In genomic region chr16:30928390-30928789, GRCh38 we compare ENCODE assay signal across 14 cellular contexts. TPM values are rescaled to one million over a fixed set of nuclear protein-coding genes. Genes with fewer than 3 reads are reported as not detected.
DNase-seq lines count a peak whose midpoint lies in the region; ATAC-seq, FAIRE-seq and TF ChIP-seq lines count a peak whose summit lies in the region.
"Had no signal": no experiment of that assay in that cellular context is flagged by ENCODE, and none has a peak within 500 bp of the region (broad histone marks: within the 10 kb centered on the region; RNA-seq: fewer than 3 reads in every experiment).

No MANE protein-coding gene starts in this region.

- H2AFZ ChIP-seq in DND-41 (ENCODE audit: low read depth, low read length) (no peak overlapping the region), HCT116 (ENCODE audit: low read depth, low read length, poor library complexity, severe bottlenecking) (no peak overlapping the region)

- RAD21 ChIA-PET in HCT116 (lab: Charles Lee; ENCODE audit: low non-redundant PET in 1 of 2, low total read pairs in 2 of 2, uncharacterized antibody in 2 of 2, unreplicated experiment in 2 of 2) = no interaction called here

- H3K4me1 Mint-ChIP-seq in stimulated activated effector memory CD8-positive, alpha-beta T cell treated with anti-CD3 and anti-CD28 coated beads, Interleukin-12 subunit alpha, Interleukin-12 subunit beta, amount 100 ng/mL, for 72 hours = peaks cover 32% of the 10 kb centered on the region

- ATAC-seq in DND-41 (ENCODE audit: insufficient read depth, low read depth) = no peak
- no peak for ATAC-seq in HCT116
- peak; percentile 1 for ATAC-seq in esophagus mucosa
- ATAC-seq in stimulated activated effector memory CD8-positive, alpha-beta T cell treated with anti-CD3 and anti-CD28 coated beads, Interleukin-12 subunit alpha, Interleukin-12 subunit beta, amount 100 ng/mL, for 72 hours = no peak
- ATAC-seq in GM19328 (IDR thresholded peaks at IDR 0.05; ENCODE audit: unreplicated experiment) = no peak

- H3K79me2 ChIP-seq in DND-41 (ENCODE audit: insufficient read depth, low read length) = peaks cover 31% of the 10 kb centered on the region
- peaks cover 10% of the 10 kb centered on the region; the same call in 1 of the 2 replicates for H3K79me2 ChIP-seq in HCT116 (ENCODE audit: insufficient read depth, low read length)

- intact Hi-C loops in HCT116 (cut with micrococcal nuclease) = no loop called here

- 84 to 90% (median 89%) methylated on average over 8 to 11 of the region's 11 CpGs for WGBS in small intestine, 3 donors

- peaks cover 18% of the 10 kb centered on the region for H4K20me1 ChIP-seq in DND-41 (ENCODE audit: insufficient read depth, low read length)
- no peaks in the 10 kb centered on the region for H4K20me1 ChIP-seq in HCT116 (ENCODE audit: insufficient read depth)

- H3K27me3 ChIP-seq in DND-41 (ENCODE audit: insufficient read depth, low read length, poor library complexity) (no peaks in the 10 kb centered on the region), HCT116 (ENCODE audit: insufficient read depth, low read length) (no peaks in the 10 kb centered on the region), small intestine (ENCODE audit: control insufficient read depth in 2 of 2, insufficient read depth in 2 of 2, low read length in 2 of 2) (no peaks in the 10 kb centered on the region)
- H3K27me3 ChIP-seq: BE2C had no signal

- H3K4me1 ChIP-seq in DND-41 (ENCODE audit: insufficient read depth, low read length) = peaks cover 35% of the 10 kb centered on the region
- peaks cover 7 to 15% of the 10 kb centered on the region in 2 experiments; a peak in 3 of 4 replicates for H3K4me1 ChIP-seq in HCT116 (ENCODE audit: control insufficient read depth in 1 of 2, insufficient read depth in 2 of 2, low read length in 2 of 2)
- peaks cover 0 to 6% of the 10 kb centered on the region in 2 donors for H3K4me1 ChIP-seq in small intestine (ENCODE audit: control insufficient read depth in 2 of 2, insufficient read depth in 1 of 2, low read depth in 1 of 2, low read length in 1 of 2)

- no peak overlapping the region for H3K4me3 Mint-ChIP-seq in stimulated activated effector memory CD8-positive, alpha-beta T cell treated with anti-CD3 and anti-CD28 coated beads, Interleukin-12 subunit alpha, Interleukin-12 subunit beta, amount 100 ng/mL, for 72 hours

- no peak overlapping the region for H3K4me3 ChIP-seq in DND-41 (ENCODE audit: low read depth in 1 of 2, low read length in 2 of 2)
- H3K4me3 ChIP-seq in HCT116 (replicated peaks in 1 of 2; ENCODE audit: low read depth in 1 of 2, low read length in 2 of 2) = no peak overlapping the region
- H3K4me3 ChIP-seq in small intestine (ENCODE audit: low read depth in 1 of 2, low read length in 2 of 2) = no peak overlapping the region
- H3K4me3 ChIP-seq: GM12878 had no signal

- H3K27ac ChIP-seq in DND-41 (ENCODE audit: low read length) (no peak overlapping the region), HCT116 (ENCODE audit: low read depth, low read length) (peak overlapping the region; percentile 30; the same call in 1 of the 2 replicates), small intestine (ENCODE audit: low read depth in 1 of 2, low read length in 1 of 2) (no peak overlapping the region)
- H3K27ac ChIP-seq: HL-60 had no signal

- BruUV-seq in HCT116 (replicated peaks; lab: Mats Ljungman, UMichigan) = no TSS peak

- FAIRE-seq in small intestine (lab: Jason Lieb, UNC) = no peak

- H3K36me3 ChIP-seq in DND-41 (ENCODE audit: insufficient read depth, low read length) (peaks cover 72% of the 10 kb centered on the region), HCT116 (ENCODE audit: control insufficient read depth in 1 of 2, insufficient read depth in 2 of 2, low read length in 2 of 2) (peaks cover 9 to 26% of the 10 kb centered on the region in 2 experiments), small intestine (ENCODE audit: control insufficient read depth in 2 of 2, insufficient read depth in 2 of 2, low read length in 2 of 2) (peaks cover 2 to 7% of the 10 kb centered on the region in 2 donors)

- no peak for TF ChIP-seq POLR2A in HCT116 (IDR thresholded peaks at IDR 0.05; ENCODE audit: borderline replicate concordance, extremely low read depth, insufficient read depth, insufficient read length)

- no peak for DNase-seq in DND-41
- DNase-seq in HCT116 (ENCODE audit: low read depth, low spot score) = no peak
- no peak for DNase-seq in stimulated activated effector memory CD8-positive, alpha-beta T cell treated with anti-CD3 and anti-CD28 coated beads, Interleukin-12 subunit alpha, Interleukin-12 subunit beta, amount 100 ng/mL, for 72 hours (ENCODE audit: low spot score in 2 of 2)
- DNase-seq in activated naive CD4-positive, alpha-beta T cell (lab: John Stamatoyannopoulos, UW) = no peak
- no peak for DNase-seq in small intestine
- DNase-seq: KG1 had no signal

- H3K27ac Mint-ChIP-seq in stimulated activated effector memory CD8-positive, alpha-beta T cell treated with anti-CD3 and anti-CD28 coated beads, Interleukin-12 subunit alpha, Interleukin-12 subunit beta, amount 100 ng/mL, for 72 hours = peak overlapping the region; percentile 50

- peaks cover 43% of the 10 kb centered on the region for H3K36me3 Mint-ChIP-seq in stimulated activated effector memory CD8-positive, alpha-beta T cell treated with anti-CD3 and anti-CD28 coated beads, Interleukin-12 subunit alpha, Interleukin-12 subunit beta, amount 100 ng/mL, for 72 hours

- H3K9me2 ChIP-seq in HCT116 (ENCODE audit: insufficient read depth) = no peaks in the 10 kb centered on the region

- no peaks in the 10 kb centered on the region for H3K9me3 ChIP-seq in DND-41 (ENCODE audit: insufficient read depth, low read length, severe bottlenecking)
- H3K9me3 ChIP-seq in HCT116 (ENCODE audit: control insufficient read depth in 1 of 2, insufficient read depth in 1 of 2, low read depth in 1 of 2, low read length in 2 of 2) = no peaks in the 10 kb centered on the region
- no peaks in the 10 kb centered on the region for H3K9me3 ChIP-seq in small intestine (ENCODE audit: control insufficient read depth, low read depth)
- H3K9me3 ChIP-seq: BE2C had no signal

- TF ChIP-seq CTCF in DND-41 (IDR thresholded peaks at IDR 0.05; ENCODE audit: borderline replicate concordance, extremely low read depth, low read length, poor library complexity, severe bottlenecking) = no peak
- TF ChIP-seq CTCF in HCT116 (IDR thresholded peaks at IDR 0.05 in 2 of 3, conservative IDR thresholded peaks at IDR 0.05 in 1 of 3; ENCODE audit: borderline replicate concordance in 1 of 3, insufficient read depth in 1 of 3, low read depth in 2 of 3, low read length in 2 of 3) = no peak

- no peak overlapping the region for H3K9ac ChIP-seq in DND-41 (ENCODE audit: low read depth, low read length)
- H3K9ac ChIP-seq in HCT116 (ENCODE audit: low read length) = no peak overlapping the region

- CTCF ChIA-PET in HCT116 (lab: Charles Lee) = interaction anchor here (1.0 kb wide), 1 partner anchor 25 kb away, joined by 6 read pairs; no protein-coding TSS in a partner anchor

- no peaks in the 10 kb centered on the region for H3K9me3 Mint-ChIP-seq in stimulated activated effector memory CD8-positive, alpha-beta T cell treated with anti-CD3 and anti-CD28 coated beads, Interleukin-12 subunit alpha, Interleukin-12 subunit beta, amount 100 ng/mL, for 72 hours
- H3K9me3 Mint-ChIP-seq: CD4-positive, CD25-positive, alpha-beta regulatory T cell had no signal

- no peak for TF ChIP-seq RAD21 in HCT116 (IDR thresholded peaks at IDR 0.05; ENCODE audit: low read depth)

- POLR2A ChIA-PET in HCT116 (lab: Charles Lee) = interaction anchor here (0.7 to 1.2 kb wide), 2 partner anchors 12 to 189 kb away, joined by 3 to 4 read pairs; partner anchors contain the start of gene KAT8

- H3K4me2 ChIP-seq in DND-41 (ENCODE audit: insufficient read depth, low read length) = peak overlapping the region; percentile 15; the same call in 1 of the 2 replicates
- H3K4me2 ChIP-seq in HCT116 (ENCODE audit: low read length) = no peak overlapping the region

TF ChIP-seq in HCT116, 20 proteins besides CTCF, POLR2A, EP300 and RAD21:
- TF ChIP-seq ZFX (IDR thresholded peaks at IDR 0.05) (no peak), JUND (IDR thresholded peaks at IDR 0.05) (no peak)

RNA-seq across cellular contexts. Expression of gene FBXL19, which starts 5.0 kb away (rescaled TPM):
- total RNA-seq in HCT116 (2021; ENCODE audit: unreplicated experiment) (45.2 TPM), esophagus mucosa (19.2 TPM)
- polyA plus RNA-seq in HCT116 (2012) = 25.3 and 26.6 TPM in 2 replicates
- 10 to 100 TPM in 1 of 3 donors, 1 to 10 TPM in 2; 8.7 to 26.3 (median 9.7) TPM for polyA plus RNA-seq in small intestine

RNA-seq across cellular contexts. Expression of gene ORAI3, which starts 20.5 kb away (rescaled TPM):
- 9.0 TPM for total RNA-seq in HCT116 (2021; ENCODE audit: unreplicated experiment)
- polyA plus RNA-seq in HCT116 (2012) = 8.1 and 8.7 TPM in 2 replicates
- total RNA-seq in esophagus mucosa = 9.8 TPM
- polyA plus RNA-seq in small intestine = 10 to 100 TPM in 1 of 3 donors, 1 to 10 TPM in 2; 6.2 to 10.5 (median 6.7) TPM

RNA-seq across cellular contexts. Expression of gene SETD1A, which starts 29.2 kb away (rescaled TPM):
- 26.9 TPM for total RNA-seq in HCT116 (2021; ENCODE audit: unreplicated experiment)
- 16.1 and 18.5 TPM in 2 replicates for polyA plus RNA-seq in HCT116 (2012)
- total RNA-seq in esophagus mucosa = 8.2 TPM
- 10 to 100 TPM in 1 of 3 donors, 1 to 10 TPM in 2; 6.9 to 10.3 (median 7.8) TPM for polyA plus RNA-seq in small intestine

RNA-seq across cellular contexts. Expression of gene CTF1, which starts 32.0 kb away (rescaled TPM):
- total RNA-seq in HCT116 (2021; ENCODE audit: unreplicated experiment) (1.4 TPM), esophagus mucosa (2.3 TPM)
- 2.2 and 3.3 TPM in 2 replicates for polyA plus RNA-seq in HCT116 (2012)
- polyA plus RNA-seq in small intestine = 1 to 10 TPM in 1 of 3 donors, not detected in 2; 1.1 TPM
- total RNA-seq: H4, HT-29 had no signal
- polyA plus RNA-seq: CD4-positive, CD25-positive, alpha-beta regulatory T cell had no signal

RNA-seq across cellular contexts. Expression of gene BCL7C, which starts 34.5 kb away (rescaled TPM):
- 44.9 TPM for total RNA-seq in HCT116 (2021; ENCODE audit: unreplicated experiment)
- polyA plus RNA-seq in HCT116 (2012) = 24.2 and 30.9 TPM in 2 replicates
- 30.5 TPM for total RNA-seq in esophagus mucosa
- 10 to 100 TPM; 27.7 to 33.2 (median 33.2) TPM for polyA plus RNA-seq in small intestine
